In the genomic region with DNA sequence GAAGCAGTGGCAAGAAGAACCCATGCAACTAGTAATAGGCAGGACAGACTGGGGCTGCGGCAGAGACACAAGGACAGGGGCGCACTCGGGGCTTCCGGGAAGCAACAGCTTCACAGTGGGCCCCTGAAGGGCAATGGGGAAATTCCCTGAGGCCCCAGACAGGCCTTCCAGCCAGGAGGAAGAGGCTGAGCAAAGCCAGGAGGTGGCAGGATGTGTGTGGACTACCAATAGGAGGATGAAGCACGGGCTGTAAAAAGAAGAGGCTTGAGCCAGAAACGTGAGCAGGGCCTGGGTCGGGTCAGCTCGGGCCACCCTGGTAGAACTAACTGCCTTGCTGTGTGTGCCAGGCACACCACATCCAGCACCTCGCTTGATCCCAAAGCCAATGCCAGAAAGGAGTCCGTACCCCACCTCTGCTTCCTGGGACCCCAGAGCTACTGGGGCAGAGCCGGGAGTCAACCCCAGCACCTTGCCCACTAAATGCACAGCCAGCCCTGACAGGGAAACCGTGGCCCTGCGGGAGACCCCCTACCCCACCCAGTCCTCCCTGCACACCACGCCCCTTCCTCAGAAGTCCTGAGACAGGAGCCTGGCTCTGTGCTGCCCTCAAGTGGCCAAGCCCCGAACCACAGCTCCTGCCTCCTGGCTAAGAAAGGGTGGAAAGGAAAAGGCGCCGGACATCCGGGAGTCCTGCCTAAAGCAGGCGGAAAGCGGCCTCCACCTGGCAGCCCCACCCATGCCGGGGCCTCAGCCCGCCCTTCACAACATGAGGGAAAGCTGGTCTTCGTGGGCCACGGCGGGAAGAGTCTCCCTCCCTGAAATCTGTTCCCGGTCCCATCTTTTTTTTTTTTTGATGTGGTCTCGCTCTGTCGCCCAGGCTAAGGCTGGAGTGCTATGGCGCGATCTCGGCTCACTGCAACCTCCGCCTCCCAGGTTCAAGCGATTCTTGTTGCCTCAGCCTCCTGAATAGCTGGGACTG, we compare ENCODE assay signal across 1 cellular context.
A peak's percentile ranks its signal among the peaks of the same experiment; 100 is the strongest.
TF ChIP-seq lines count a peak whose summit lies in the region.

No MANE protein-coding gene starts in this region.

TF ChIP-seq in K562, 482 proteins besides CTCF, POLR2A, EP300 and RAD21 (continued from another document and continues in another):
- TF ChIP-seq KAT7 (CRISPR knock-in tag; IDR thresholded peaks at IDR 0.05; ENCODE audit: borderline replicate concordance) (peak; percentile 58; the same call in 1 of the 2 replicates), TRIM24 (IDR thresholded peaks at IDR 0.05) (peak in 1 of 2 experiments; percentile 52; a peak in 2 of 4 replicates), HNRNPL (IDR thresholded peaks at IDR 0.05; ENCODE audit: low read depth, low read length) (no peak), ZNF184 (CRISPR knock-in tag; IDR thresholded peaks at IDR 0.05) (no peak), LEF1 (IDR thresholded peaks at IDR 0.05) (0 out of 2 replicates have a peak, but pooled peaks have one; percentile 23), ZBTB26 (CRISPR knock-in tag; IDR thresholded peaks at IDR 0.05) (no peak), CBX2 (IDR thresholded peaks at IDR 0.05; ENCODE audit: insufficient read depth, low read length, poor library complexity, severe bottlenecking) (no peak), ZFP30 (CRISPR knock-in tag; IDR thresholded peaks at IDR 0.05; ENCODE audit: borderline replicate concordance) (no peak), SUPT5H (IDR thresholded peaks at IDR 0.05) (no peak), MYNN (IDR thresholded peaks at IDR 0.05) (no peak), MYNN (CRISPR knock-in tag; IDR thresholded peaks at IDR 0.05) (no peak), PTBP1 (IDR thresholded peaks at IDR 0.05; ENCODE audit: low read depth, low read length) (no peak), RBFOX2 (IDR thresholded peaks at IDR 0.05; ENCODE audit: low read depth, low read length) (peak; percentile 64), ZNF644 (tag; IDR thresholded peaks at IDR 0.05; ENCODE audit: low read depth) (no peak), SMAD2 (IDR thresholded peaks at IDR 0.05; ENCODE audit: low read depth, low read length) (no peak), CAMTA2 (CRISPR knock-in tag; conservative IDR thresholded peaks at IDR 0.05) (no peak), ERF (CRISPR knock-in tag; IDR thresholded peaks at IDR 0.05) (no peak), ZSCAN32 (CRISPR knock-in tag; IDR thresholded peaks at IDR 0.05) (no peak), LCOR (CRISPR knock-in tag; IDR thresholded peaks at IDR 0.05) (peak; percentile 76; the same call in 1 of the 2 replicates), CREB1 (IDR thresholded peaks at IDR 0.05) (0 out of 2 replicates have a peak, but pooled peaks have one; percentile 12), CREB1 (CRISPR knock-in tag; IDR thresholded peaks at IDR 0.05) (no peak), ZNF217 (CRISPR knock-in tag; IDR thresholded peaks at IDR 0.05) (no peak), HIVEP1 (CRISPR knock-in tag; IDR thresholded peaks at IDR 0.05) (no peak), E2F4 (CRISPR knock-in tag; IDR thresholded peaks at IDR 0.05; ENCODE audit: low read depth) (no peak), KLF10 (CRISPR knock-in tag; IDR thresholded peaks at IDR 0.05) (no peak), THRB (CRISPR knock-in tag; conservative IDR thresholded peaks at IDR 0.05) (no peak), RBM34 (IDR thresholded peaks at IDR 0.05; ENCODE audit: borderline replicate concordance, insufficient read depth, low read length) (no peak), NEUROD1 (IDR thresholded peaks at IDR 0.05; ENCODE audit: borderline replicate concordance, low read depth, low read length, partially characterized antibody) (no peak), PYGO2 (tag; IDR thresholded peaks at IDR 0.05) (no peak), ZNF639 (CRISPR knock-in tag; conservative IDR thresholded peaks at IDR 0.05 in 1 of 2, IDR thresholded peaks at IDR 0.05 in 1 of 2) (0 out of 4 replicates have a peak, but pooled peaks of 1 of the 2 experiments have one; percentile 41), ZC3H4 (CRISPR knock-in tag; IDR thresholded peaks at IDR 0.05; ENCODE audit: borderline replicate concordance) (no peak)
- TF ChIP-seq, protein P1, sequence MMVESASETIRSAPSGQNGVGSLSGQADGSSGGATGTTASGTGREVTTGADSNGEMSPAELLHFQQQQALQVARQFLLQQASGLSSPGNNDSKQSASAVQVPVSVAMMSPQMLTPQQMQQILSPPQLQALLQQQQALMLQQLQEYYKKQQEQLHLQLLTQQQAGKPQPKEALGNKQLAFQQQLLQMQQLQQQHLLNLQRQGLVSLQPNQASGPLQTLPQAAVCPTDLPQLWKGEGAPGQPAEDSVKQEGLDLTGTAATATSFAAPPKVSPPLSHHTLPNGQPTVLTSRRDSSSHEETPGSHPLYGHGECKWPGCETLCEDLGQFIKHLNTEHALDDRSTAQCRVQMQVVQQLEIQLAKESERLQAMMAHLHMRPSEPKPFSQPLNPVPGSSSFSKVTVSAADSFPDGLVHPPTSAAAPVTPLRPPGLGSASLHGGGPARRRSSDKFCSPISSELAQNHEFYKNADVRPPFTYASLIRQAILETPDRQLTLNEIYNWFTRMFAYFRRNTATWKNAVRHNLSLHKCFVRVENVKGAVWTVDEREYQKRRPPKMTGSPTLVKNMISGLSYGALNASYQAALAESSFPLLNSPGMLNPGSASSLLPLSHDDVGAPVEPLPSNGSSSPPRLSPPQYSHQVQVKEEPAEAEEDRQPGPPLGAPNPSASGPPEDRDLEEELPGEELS (CRISPR knock-in tag; IDR thresholded peaks at IDR 0.05; ENCODE audit: borderline replicate concordance) = no peak
- TF ChIP-seq, protein P2, sequence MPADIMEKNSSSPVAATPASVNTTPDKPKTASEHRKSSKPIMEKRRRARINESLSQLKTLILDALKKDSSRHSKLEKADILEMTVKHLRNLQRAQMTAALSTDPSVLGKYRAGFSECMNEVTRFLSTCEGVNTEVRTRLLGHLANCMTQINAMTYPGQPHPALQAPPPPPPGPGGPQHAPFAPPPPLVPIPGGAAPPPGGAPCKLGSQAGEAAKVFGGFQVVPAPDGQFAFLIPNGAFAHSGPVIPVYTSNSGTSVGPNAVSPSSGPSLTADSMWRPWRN (IDR thresholded peaks at IDR 0.05; ENCODE audit: low read depth) = no peak
- TF ChIP-seq, protein P3, sequence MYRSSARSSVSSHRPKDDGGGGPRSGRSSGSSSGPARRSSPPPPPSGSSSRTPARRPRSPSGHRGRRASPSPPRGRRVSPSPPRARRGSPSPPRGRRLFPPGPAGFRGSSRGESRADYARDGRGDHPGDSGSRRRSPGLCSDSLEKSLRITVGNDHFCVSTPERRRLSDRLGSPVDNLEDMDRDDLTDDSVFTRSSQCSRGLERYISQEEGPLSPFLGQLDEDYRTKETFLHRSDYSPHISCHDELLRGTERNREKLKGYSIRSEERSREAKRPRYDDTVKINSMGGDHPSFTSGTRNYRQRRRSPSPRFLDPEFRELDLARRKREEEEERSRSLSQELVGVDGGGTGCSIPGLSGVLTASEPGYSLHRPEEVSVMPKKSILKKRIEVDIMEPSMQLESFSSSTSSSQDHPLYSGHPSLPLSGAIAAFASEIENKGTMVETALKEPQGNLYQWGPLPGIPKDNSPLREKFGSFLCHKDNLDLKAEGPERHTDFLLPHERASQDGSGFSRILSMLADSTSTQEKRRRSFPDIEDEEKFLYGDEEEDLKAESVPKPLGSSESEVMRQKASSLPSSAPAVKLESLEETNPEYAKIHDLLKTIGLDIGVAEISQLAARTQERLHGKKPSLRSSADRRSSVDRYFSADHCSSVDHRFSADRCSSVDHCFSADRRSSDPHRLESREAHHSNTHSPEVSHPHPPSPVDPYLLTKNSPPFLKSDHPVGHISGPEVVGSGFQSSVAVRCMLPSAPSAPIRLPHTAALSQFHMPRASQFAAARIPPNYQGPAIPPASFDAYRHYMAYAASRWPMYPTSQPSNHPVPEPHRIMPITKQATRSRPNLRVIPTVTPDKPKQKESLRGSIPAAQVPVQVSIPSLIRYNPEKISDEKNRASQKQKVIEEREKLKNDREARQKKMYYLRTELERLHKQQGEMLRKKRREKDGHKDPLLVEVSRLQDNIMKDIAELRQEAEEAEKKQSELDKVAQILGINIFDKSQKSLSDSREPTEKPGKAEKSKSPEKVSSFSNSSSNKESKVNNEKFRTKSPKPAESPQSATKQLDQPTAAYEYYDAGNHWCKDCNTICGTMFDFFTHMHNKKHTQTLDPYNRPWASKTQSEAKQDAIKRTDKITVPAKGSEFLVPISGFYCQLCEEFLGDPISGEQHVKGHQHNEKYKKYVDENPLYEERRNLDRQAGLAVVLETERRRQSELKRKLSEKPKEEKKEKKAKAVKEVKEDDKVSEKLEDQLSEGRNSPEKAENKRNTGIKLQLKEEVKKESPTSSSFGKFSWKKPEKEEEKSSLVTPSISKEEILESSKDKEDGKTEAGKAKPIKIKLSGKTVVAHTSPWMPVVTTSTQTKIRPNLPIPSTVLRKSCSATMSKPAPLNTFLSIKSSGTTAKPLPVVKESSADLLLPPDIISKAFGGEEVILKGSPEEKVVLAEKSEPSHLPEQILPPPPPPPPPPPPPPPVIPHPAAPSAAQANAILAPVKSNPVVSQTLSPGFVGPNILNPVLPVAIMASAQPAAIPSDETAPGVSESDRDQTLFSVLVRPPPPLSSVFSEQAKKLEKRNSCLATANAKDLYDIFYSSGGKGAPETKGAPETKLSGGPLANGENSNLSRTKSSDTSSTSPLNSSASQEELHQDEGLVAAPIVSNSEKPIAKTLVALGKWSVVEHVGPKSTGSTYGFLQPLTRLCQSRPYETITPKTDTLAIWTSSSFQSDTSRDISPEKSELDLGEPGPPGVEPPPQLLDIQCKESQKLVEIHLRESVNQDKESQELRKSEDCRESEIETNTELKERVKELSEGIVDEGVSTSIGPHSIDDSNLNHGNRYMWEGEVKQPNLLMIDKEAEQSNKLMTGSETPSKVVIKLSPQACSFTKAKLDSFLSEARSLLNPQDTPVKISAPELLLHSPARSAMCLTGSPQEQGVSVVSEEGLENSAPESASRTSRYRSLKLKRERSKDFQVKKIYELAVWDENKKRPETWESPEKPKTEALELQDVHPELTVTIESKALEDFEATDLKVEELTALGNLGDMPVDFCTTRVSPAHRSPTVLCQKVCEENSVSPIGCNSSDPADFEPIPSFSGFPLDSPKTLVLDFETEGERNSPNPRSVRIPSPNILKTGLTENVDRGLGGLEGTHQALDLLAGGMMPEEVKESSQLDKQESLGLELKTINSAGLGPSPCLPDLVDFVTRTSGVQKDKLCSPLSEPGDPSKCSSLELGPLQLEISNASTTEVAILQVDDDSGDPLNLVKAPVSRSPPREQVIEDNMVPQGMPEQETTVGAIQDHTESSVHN (IDR thresholded peaks at IDR 0.05; ENCODE audit: borderline replicate concordance in 1 of 2, low read depth in 1 of 2) = no peak
- TF ChIP-seq, protein P4, sequence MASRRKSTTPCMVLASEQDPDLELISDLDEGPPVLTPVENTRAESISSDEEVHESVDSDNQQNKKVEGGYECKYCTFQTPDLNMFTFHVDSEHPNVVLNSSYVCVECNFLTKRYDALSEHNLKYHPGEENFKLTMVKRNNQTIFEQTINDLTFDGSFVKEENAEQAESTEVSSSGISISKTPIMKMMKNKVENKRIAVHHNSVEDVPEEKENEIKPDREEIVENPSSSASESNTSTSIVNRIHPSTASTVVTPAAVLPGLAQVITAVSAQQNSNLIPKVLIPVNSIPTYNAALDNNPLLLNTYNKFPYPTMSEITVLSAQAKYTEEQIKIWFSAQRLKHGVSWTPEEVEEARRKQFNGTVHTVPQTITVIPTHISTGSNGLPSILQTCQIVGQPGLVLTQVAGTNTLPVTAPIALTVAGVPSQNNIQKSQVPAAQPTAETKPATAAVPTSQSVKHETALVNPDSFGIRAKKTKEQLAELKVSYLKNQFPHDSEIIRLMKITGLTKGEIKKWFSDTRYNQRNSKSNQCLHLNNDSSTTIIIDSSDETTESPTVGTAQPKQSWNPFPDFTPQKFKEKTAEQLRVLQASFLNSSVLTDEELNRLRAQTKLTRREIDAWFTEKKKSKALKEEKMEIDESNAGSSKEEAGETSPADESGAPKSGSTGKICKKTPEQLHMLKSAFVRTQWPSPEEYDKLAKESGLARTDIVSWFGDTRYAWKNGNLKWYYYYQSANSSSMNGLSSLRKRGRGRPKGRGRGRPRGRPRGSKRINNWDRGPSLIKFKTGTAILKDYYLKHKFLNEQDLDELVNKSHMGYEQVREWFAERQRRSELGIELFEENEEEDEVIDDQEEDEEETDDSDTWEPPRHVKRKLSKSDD (conservative IDR thresholded peaks at IDR 0.05; ENCODE audit: low read length) = 0 out of 2 replicates have a peak, but pooled peaks have one; percentile 55
